In the genomic region with DNA sequence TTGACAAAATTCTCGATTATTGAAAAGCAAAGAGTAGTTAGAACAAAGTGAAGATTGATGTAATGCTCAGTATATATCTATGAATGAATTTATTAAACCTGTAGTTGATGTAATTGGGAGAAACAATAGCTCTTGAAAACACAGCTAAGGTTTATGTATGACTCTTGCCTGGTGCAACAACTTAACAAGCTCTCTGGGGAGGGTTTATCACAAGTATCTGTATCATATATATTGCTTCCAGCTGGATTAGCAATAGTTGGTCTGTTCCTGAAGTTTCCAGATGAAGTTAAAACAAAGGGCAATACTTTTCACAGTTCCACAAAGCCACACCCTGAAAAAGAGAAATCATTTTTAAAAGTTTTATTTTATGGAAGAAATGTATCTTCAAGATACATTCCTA, we compare ENCODE assay signal across 30 cellular contexts.
"Had no signal": no experiment of that assay in that cellular context is flagged by ENCODE, and none has a peak within 500 bp of the region (broad histone marks: within the 10 kb centered on the region; RNA-seq: fewer than 3 reads in every experiment).

No MANE protein-coding gene starts in this region.

- H3K27me3 ChIP-seq: adrenal gland, ascending aorta, breast epithelium, cardiac muscle cell, colonic mucosa, dorsolateral prefrontal cortex had no signal

- ATAC-seq: activated CD4-positive, CD25-positive, alpha-beta regulatory T cell treated with anti-CD3 and anti-CD28 coated beads, Interleukin-2, amount 50 U/mL, for 24 hours; activated CD8-positive, alpha-beta T cell treated with anti-CD3 and anti-CD28 coated beads for 36 hours; activated T-cell treated with anti-CD3 and anti-CD28 coated beads, Interleukin-2, amount 50 U/mL, for 4 hours; activated T-helper 17 cell treated with anti-CD3 and anti-CD28 coated beads, Interleukin-2, amount 50 U/mL, for 72 hours; esophagus mucosa; T-helper 17 cell had no signal

- H3K4me3 ChIP-seq: adrenal gland, ascending aorta, breast epithelium, cardiac muscle cell, colonic mucosa, dorsolateral prefrontal cortex had no signal

- DNase-seq: activated B cell treated with CpG ODN at 0.5 μM for 24 hours; activated CD4-positive, alpha-beta T cell treated with anti-CD3 and anti-CD28 coated beads for 48 hours; activated CD4-positive, alpha-beta T cell treated with anti-CD3 and anti-CD28 coated beads, Interleukin-2, amount 50 U/mL, for 1 hour; activated CD4-positive, alpha-beta T cell treated with anti-CD3 and anti-CD28 coated beads, Interleukin-2, amount 50 U/mL, for 48 hours; activated CD8-positive, alpha-beta memory T cell treated with anti-CD3 and anti-CD28 coated beads for 24 hours; activated CD8-positive, alpha-beta T cell treated with anti-CD3 and anti-CD28 coated beads for 36 hours; activated effector memory CD4-positive, alpha-beta T cell treated with Interleukin-2 at 50 U/mL for 16 hours; activated gamma-delta T cell treated with Interleukin-2 at 50 U/mL for 16 hours; activated naive CD4-positive, alpha-beta T cell treated with anti-CD3 and anti-CD28 coated beads, Interleukin-2, amount 50 U/mL, for 16 hours; activated naive CD4-positive, alpha-beta T cell treated with Interleukin-2 at 50 U/mL for 16 hours; activated T-cell treated with anti-CD3 and anti-CD28 coated beads, Interleukin-2, amount 50 U/mL, for 4 hours; adrenal gland; central memory CD4-positive, alpha-beta T cell; cerebellar nuclear complex; colonic mucosa; dorsolateral prefrontal cortex; effector memory CD4-positive, alpha-beta T cell; endodermal cell; head of caudate nucleus; hippocampal formation; T-helper 1 cell; T-helper 17 cell; T1000; WERI-Rb-1 had no signal

- H3K36me3 ChIP-seq: adrenal gland, ascending aorta, breast epithelium, cardiac muscle cell, colonic mucosa, WERI-Rb-1 had no signal

- H3K27ac ChIP-seq: adrenal gland, ascending aorta, breast epithelium, cardiac muscle cell, colonic mucosa, dorsolateral prefrontal cortex, WERI-Rb-1 had no signal

- H3K9me3 ChIP-seq: adrenal gland, ascending aorta, breast epithelium, colonic mucosa had no signal

- H3K4me1 ChIP-seq: adrenal gland, breast epithelium, colonic mucosa had no signal
